ENCODE assay signal across 22 cellular contexts in the genomic region with DNA sequence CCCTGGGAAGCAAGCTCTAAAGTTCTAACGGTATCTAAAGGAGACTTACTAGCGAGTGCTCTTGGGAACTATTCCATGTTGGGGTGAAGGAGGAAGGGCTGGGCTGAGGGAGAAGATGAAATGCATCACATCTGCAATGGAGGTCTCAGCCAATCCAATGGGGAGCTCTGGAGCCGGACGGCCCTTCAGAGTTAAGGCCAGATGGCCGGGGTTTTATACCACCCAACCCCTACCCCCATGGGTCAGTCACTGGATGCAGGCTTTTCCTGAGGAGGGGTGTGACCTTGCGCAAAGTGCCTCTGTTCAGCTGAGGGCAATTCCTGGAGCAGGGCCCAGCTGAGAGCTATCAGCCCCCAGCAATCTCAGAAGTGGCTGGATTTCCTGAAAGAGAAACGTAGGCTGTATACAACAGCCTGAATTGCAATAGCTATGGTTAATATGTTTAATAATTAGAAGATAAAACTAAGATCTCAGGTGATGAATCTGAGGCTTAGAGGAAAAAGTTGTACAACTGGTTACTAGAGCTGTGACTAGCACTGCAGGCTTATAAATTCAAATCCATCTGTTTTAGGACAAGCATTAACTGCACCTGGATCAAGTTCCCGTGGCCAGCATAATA. TPM values are rescaled to one million over a fixed set of nuclear protein-coding genes. Genes with fewer than 3 reads are reported as not detected.
DNase-seq lines count a peak whose midpoint lies in the region; ATAC-seq and TF ChIP-seq lines count a peak whose summit lies in the region.
"Had no signal": no experiment of that assay in that cellular context is flagged by ENCODE, and none has a peak within 500 bp of the region (broad histone marks: within the 10 kb centered on the region; RNA-seq: fewer than 3 reads in every experiment).

No MANE protein-coding gene starts in this region.

- H3K27ac ChIP-seq in WERI-Rb-1 (peak overlapping the region; percentile 33), parathyroid adenoma (peak overlapping the region; percentile 80), upper lobe of right lung (no peak overlapping the region)
- H3K27ac ChIP-seq: breast epithelium, GM23248, left ventricle myocardium inferior, right atrium auricular region had no signal

- peaks cover 19% of the 10 kb centered on the region for H3K36me3 ChIP-seq in WERI-Rb-1
- no peaks in the 10 kb centered on the region for H3K36me3 ChIP-seq in parathyroid adenoma (ENCODE audit: control insufficient read depth, insufficient read depth, low read length)
- peaks cover 19% of the 10 kb centered on the region for H3K36me3 ChIP-seq in upper lobe of right lung
- H3K36me3 ChIP-seq: breast epithelium had no signal

- intact Hi-C loops in upper lobe of right lung (cut with DNase I), result no loop called here

- H3K27me3 ChIP-seq in WERI-Rb-1 (ENCODE audit: insufficient read depth, low read depth, severe bottlenecking) (no peaks in the 10 kb centered on the region), parathyroid adenoma (ENCODE audit: control insufficient read depth, insufficient read depth, low read length) (no peaks in the 10 kb centered on the region), upper lobe of right lung (no peaks in the 10 kb centered on the region)
- H3K27me3 ChIP-seq: breast epithelium, right atrium auricular region had no signal

- no peak for ATAC-seq in upper lobe of right lung
- ATAC-seq: stimulated activated naive CD8-positive, alpha-beta T cell treated with anti-CD3 and anti-CD28 coated beads, Interleukin-15, Interleukin-2, amounts not matched to agents 100 U/mL and 50 U/mL, for 24 hours had no signal

- H3K79me2 ChIP-seq in parathyroid adenoma, result peaks cover 4% of the 10 kb centered on the region

- H3K9me3 ChIP-seq in WERI-Rb-1 (ENCODE audit: severe bottlenecking) (no peaks in the 10 kb centered on the region), iPS-18c (ENCODE audit: control insufficient read depth, insufficient read depth, low read length) (no peaks in the 10 kb centered on the region), parathyroid adenoma (ENCODE audit: control insufficient read depth, low read length) (no peaks in the 10 kb centered on the region), upper lobe of right lung (no peaks in the 10 kb centered on the region)
- H3K9me3 ChIP-seq: breast epithelium, left ventricle myocardium inferior, right atrium auricular region had no signal

- H2AFZ ChIP-seq in parathyroid adenoma, result peak overlapping the region; percentile 58
- H2AFZ ChIP-seq: GM23248 had no signal

- H3K4me1 ChIP-seq in parathyroid adenoma (peaks cover 26% of the 10 kb centered on the region), upper lobe of right lung (no peaks in the 10 kb centered on the region)
- H3K4me1 ChIP-seq: breast epithelium, right atrium auricular region had no signal

- peak; percentile 36 for DNase-seq in NCI-H510A treated with DMSO at 0.1 percent for 48 hours (lab: John Stamatoyannopoulos, UW)
- no peak for DNase-seq in NCI-H510A (lab: John Stamatoyannopoulos, UW)
- DNase-seq in WERI-Rb-1, result peak; percentile 56
- no peak for DNase-seq in upper lobe of right lung
- no peak for DNase-seq in SW480 (ENCODE audit: low spot score)
- no peak for DNase-seq in inferior parietal cortex (ENCODE audit: extremely low spot score)
- DNase-seq: activated CD4-positive, alpha-beta memory T cell treated with anti-CD3 and anti-CD28 coated beads, Interleukin-2, amount 10 ng/mL, durations not matched to agents 7 days and 5 days; activated CD4-positive, CD25-positive, alpha-beta regulatory T cell treated with anti-CD3 and anti-CD28 coated beads, Interleukin-2, amount 50 U/mL, for 72 hours; activated T-cell treated with anti-CD3 and anti-CD28 coated beads for 4 hours; GM23248; HFFc6; hippocampal formation; left ventricle myocardium inferior; NCI-H1092; NCI-H187 treated with DMSO at 0.1 percent for 48 hours; NCI-H2171; NK-92 treated with Interleukin-12 subunit alpha and Interleukin-12 subunit beta, amount 100 ng/mL, for 24 hours; stimulated activated naive CD8-positive, alpha-beta T cell treated with anti-CD3 and anti-CD28 coated beads, Interleukin-15, Interleukin-2, amounts not matched to agents 100 U/mL and 50 U/mL, for 24 hours had no signal

- TF ChIP-seq CTCF in WERI-Rb-1 (IDR thresholded peaks at IDR 0.05; ENCODE audit: low read depth, low read length), result no peak
- TF ChIP-seq CTCF in parathyroid adenoma (IDR thresholded peaks at IDR 0.05), result no peak
- TF ChIP-seq CTCF in upper lobe of right lung (IDR thresholded peaks at IDR 0.05), result no peak

- H3K4me3 ChIP-seq in WERI-Rb-1 (ENCODE audit: low read depth, low read length) (no peak overlapping the region), iPS-18c (ENCODE audit: insufficient read depth, low read depth, low read length) (0 out of 2 replicates have a peak overlapping the region, but pooled peaks have one; percentile 5), parathyroid adenoma (ENCODE audit: low read depth, low read length) (no peak overlapping the region), upper lobe of right lung (no peak overlapping the region)
- H3K4me3 ChIP-seq: breast epithelium, GM23248, left ventricle myocardium inferior, right atrium auricular region had no signal

- H3K9ac ChIP-seq in parathyroid adenoma, result no peak overlapping the region
- H3K9ac ChIP-seq: GM23248 had no signal

- no peak overlapping the region for H3K4me2 ChIP-seq in parathyroid adenoma (ENCODE audit: low read length)

RNA-seq across cellular contexts. Expression of a gene that starts 21.6 kb away (rescaled TPM):
- 16.6 TPM for total RNA-seq in upper lobe of right lung

RNA-seq across cellular contexts. Expression of a gene that starts 23.4 kb away (rescaled TPM):
- total RNA-seq in upper lobe of right lung, result 89.8 TPM

Comparison
In these comparisons a context has a peak if more than half of its experiments do, and no peak if none do; other contexts are left out.
1. DNase-seq: peak in NCI-H510A treated with DMSO at 0.1 percent for 48 hours (single experiment) and WERI-Rb-1 (single experiment); none in NCI-H510A (single experiment), upper lobe of right lung (single experiment), SW480 (single experiment) and inferior parietal cortex (single experiment).